In the genomic region with DNA sequence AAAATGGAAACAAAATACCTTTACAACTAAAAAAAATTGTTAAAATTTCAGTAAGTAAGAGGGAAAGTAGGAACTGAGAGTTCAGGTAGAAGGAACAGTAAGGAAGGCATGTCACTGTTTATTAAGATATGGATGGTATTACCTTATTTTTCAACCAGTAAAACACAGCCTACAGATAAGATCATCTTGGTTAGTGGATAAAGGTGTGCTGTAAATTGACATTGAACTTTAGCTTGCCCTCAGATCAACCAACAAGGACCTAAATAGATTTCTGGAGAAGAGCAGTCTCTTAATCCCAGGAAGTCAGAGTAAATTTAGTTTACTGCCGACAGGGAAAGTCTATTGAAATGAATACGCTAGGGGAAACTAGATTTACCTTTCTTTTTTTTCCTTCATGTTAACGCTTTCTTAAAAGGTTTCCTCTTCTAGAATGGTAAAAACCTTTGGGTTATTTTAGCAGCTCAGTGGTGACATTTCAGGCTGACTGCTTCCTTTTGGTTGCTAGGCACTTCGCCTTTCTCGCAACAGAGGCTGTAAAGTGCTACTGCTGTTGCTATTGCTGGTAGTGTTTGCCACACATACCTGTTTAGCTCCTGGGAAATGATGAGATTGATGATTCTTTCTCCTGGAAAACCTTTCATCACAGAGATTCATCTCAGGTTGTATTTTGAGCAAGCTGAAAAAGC, we compare ENCODE assay signal across 8 cellular contexts. TPM values are rescaled to one million over a fixed set of nuclear protein-coding genes. Genes with fewer than 3 reads are reported as not detected.
DNase-seq lines count a peak whose midpoint lies in the region; ATAC-seq and TF ChIP-seq lines count a peak whose summit lies in the region.

No MANE protein-coding gene starts in this region.

- no peaks in the 10 kb centered on the region for H3K27me3 Mint-ChIP-seq in stimulated activated naive B cell treated with anti-CD40 and anti-IgM and Interleukin-4, amounts not matched to agents 10 μg/mL and 1 μg/mL and 100 μg/mL, for 72 hours

- H3K27ac ChIP-seq in effector memory CD4-positive, alpha-beta T cell (ENCODE audit: insufficient read depth, low read length, poor library complexity, severe bottlenecking): peak overlapping the region; percentile 54
- peak overlapping the region in 1 of 5 donors; percentile 45 for H3K27ac ChIP-seq in stomach

- H3K9me3 Mint-ChIP-seq in stimulated activated naive B cell treated with anti-CD40 and anti-IgM and Interleukin-4, amounts not matched to agents 10 μg/mL and 1 μg/mL and 100 μg/mL, for 72 hours: no peaks in the 10 kb centered on the region

- no peaks in the 10 kb centered on the region for H3K9me3 ChIP-seq in effector memory CD4-positive, alpha-beta T cell (ENCODE audit: control insufficient read depth, low read length)
- no peaks in the 10 kb centered on the region for H3K9me3 ChIP-seq in stomach

- H3K4me1 ChIP-seq in effector memory CD4-positive, alpha-beta T cell (ENCODE audit: control insufficient read depth, insufficient read depth, low read length, poor library complexity, severe bottlenecking): peaks cover 36% of the 10 kb centered on the region
- H3K4me1 ChIP-seq in stomach: peaks cover 0 to 6% (median 5%) of the 10 kb centered on the region in 4 donors

- intact Hi-C loops in stomach (cut with DNase I; ENCODE audit: low total_unique reads): no loop called here

- no peaks in the 10 kb centered on the region for H3K27me3 ChIP-seq in effector memory CD4-positive, alpha-beta T cell (replicated peaks; ENCODE audit: control insufficient read depth, insufficient read depth, low read length, poor library complexity, severe bottlenecking)
- no peaks in the 10 kb centered on the region for H3K27me3 ChIP-seq in stomach

- peaks cover 4 to 5% of the 10 kb centered on the region in 2 donors for H3K36me3 Mint-ChIP-seq in stimulated activated naive B cell treated with anti-CD40 and anti-IgM and Interleukin-4, amounts not matched to agents 10 μg/mL and 1 μg/mL and 100 μg/mL, for 72 hours

- peak overlapping the region; percentile 51 for H3K27ac Mint-ChIP-seq in stimulated activated naive B cell treated with anti-CD40 and anti-IgM and Interleukin-4, amounts not matched to agents 10 μg/mL and 1 μg/mL and 100 μg/mL, for 72 hours

- TF ChIP-seq CTCF in stomach (IDR thresholded peaks at IDR 0.05): no peak

- DNase-seq in activated T-cell treated with anti-CD3 and anti-CD28 coated beads, Interleukin-2, amount 50 U/mL, for 1 hour: peak; percentile 23
- DNase-seq in activated T-cell treated with anti-CD3 and anti-CD28 coated beads for 4 hours (no peak), NCI-H69 (lab: John Stamatoyannopoulos, UW) (no peak), OCI-M1 (lab: John Stamatoyannopoulos, UW) (no peak), stomach (no peak)
- peak in 2 of 3 donors; percentile 1 to 3 for DNase-seq in effector memory CD4-positive, alpha-beta T cell
- peak; percentile 8 for DNase-seq in stimulated activated naive B cell treated with anti-CD40 and anti-IgM and Interleukin-4, amounts not matched to agents 10 μg/mL and 1 μg/mL and 100 μg/mL, for 72 hours

- no peak overlapping the region for H3K4me3 ChIP-seq in effector memory CD4-positive, alpha-beta T cell (ENCODE audit: insufficient read depth, low read depth, low read length, poor library complexity, severe bottlenecking)
- no peak overlapping the region for H3K4me3 ChIP-seq in stomach

- H3K4me1 Mint-ChIP-seq in stimulated activated naive B cell treated with anti-CD40 and anti-IgM and Interleukin-4, amounts not matched to agents 10 μg/mL and 1 μg/mL and 100 μg/mL, for 72 hours: peaks cover 11 to 38% of the 10 kb centered on the region in 2 donors

- peak overlapping the region; percentile 56 to 69 for H3K4me3 Mint-ChIP-seq in stimulated activated naive B cell treated with anti-CD40 and anti-IgM and Interleukin-4, amounts not matched to agents 10 μg/mL and 1 μg/mL and 100 μg/mL, for 72 hours

- ATAC-seq in HG03469 (IDR thresholded peaks at IDR 0.05; ENCODE audit: unreplicated experiment): peak; percentile 55
- ATAC-seq in stimulated activated naive B cell treated with anti-CD40 and anti-IgM and Interleukin-4, amounts not matched to agents 10 μg/mL and 1 μg/mL and 100 μg/mL, for 72 hours (replicated peaks): peak; percentile 95

- no peak for TF ChIP-seq EP300 in stomach (IDR thresholded peaks at IDR 0.05)

- WGBS in stomach, 5 donors: 61 to 84% (median 69%) methylated on average over 5 of the region's 5 CpGs

- no peaks in the 10 kb centered on the region for H3K36me3 ChIP-seq in effector memory CD4-positive, alpha-beta T cell (ENCODE audit: control insufficient read depth, insufficient read depth, low read length)
- no peaks in the 10 kb centered on the region for H3K36me3 ChIP-seq in stomach

- no peak for TF ChIP-seq POLR2A in stomach (IDR thresholded peaks at IDR 0.05)

RNA-seq across cellular contexts. Expression of gene DZIP3, which starts 12.9 kb away (rescaled TPM):
- 10 to 100 TPM in 2 of 5 donors, 1 to 10 TPM in 3; 2.0 to 28.6 (median 9.1) TPM for total RNA-seq in stomach
- 1 to 10 TPM; 1.2 to 2.2 (median 1.7) TPM for polyA plus RNA-seq in stomach

RNA-seq across cellular contexts. Expression of gene CIP2A, which starts 13.2 kb away (rescaled TPM):
- 10 to 100 TPM in 2 of 5 donors, 1 to 10 TPM in 1, under 1 TPM in 1, not detected in 1; 0.58 to 26.4 (median 8.0) TPM for total RNA-seq in stomach
- polyA plus RNA-seq in stomach: 1 to 10 TPM; 1.3 to 1.8 (median 1.4) TPM

Comparison
In these comparisons a context has a peak if more than half of its experiments do, and no peak if none do; other contexts are left out.
1. DNase-seq: peak in activated T-cell treated with anti-CD3 and anti-CD28 coated beads, Interleukin-2, amount 50 U/mL, for 1 hour (single experiment), effector memory CD4-positive, alpha-beta T cell (2 of 3) and stimulated activated naive B cell treated with anti-CD40 and anti-IgM and Interleukin-4, amounts not matched to agents 10 μg/mL and 1 μg/mL and 100 μg/mL, for 72 hours (single experiment); none in activated T-cell treated with anti-CD3 and anti-CD28 coated beads for 4 hours (single experiment), NCI-H69 (single experiment), OCI-M1 (single experiment) and stomach (single experiment).